Comparison of ENCODE assay signal across 20 cellular contexts in genomic region chr6:44898296-44898930, GRCh38.
A peak's percentile ranks its signal among the peaks of the same experiment; 100 is the strongest.
DNase-seq lines count a peak whose midpoint lies in the region; ATAC-seq and TF ChIP-seq lines count a peak whose summit lies in the region.
"Had no signal": no experiment of that assay in that cellular context is flagged by ENCODE, and none has a peak within 500 bp of the region (broad histone marks: within the 10 kb centered on the region; RNA-seq: fewer than 3 reads in every experiment).

No MANE protein-coding gene starts in this region.

- peak; percentile 42 for DNase-seq in AG09309 (ENCODE audit: low read depth)
- peak; percentile 17 for DNase-seq in HT1080 (ENCODE audit: low read depth)
- peak; percentile 66 for DNase-seq in choroid plexus epithelial cell (ENCODE audit: low read depth)
- peak; percentile 58 for DNase-seq in islet precursor cell
- DNase-seq in upper lobe of right lung, result no peak
- no peak for DNase-seq in HAP-1 (ENCODE audit: low spot score in 2 of 2)
- DNase-seq in putamen (ENCODE audit: low spot score), result no peak
- no peak for DNase-seq in activated CD8-positive, alpha-beta memory T cell treated with anti-CD3 and anti-CD28 coated beads, Interleukin-2, amount 50 U/mL, for 48 hours
- DNase-seq: activated CD4-positive, alpha-beta memory T cell treated with anti-CD3 and anti-CD28 coated beads for 36 hours; adrenal gland; DMS 273 treated with DMSO at 0.1 percent for 48 hours; erythroblast; NCI-H1417; NCI-H345; nucleus accumbens; sigmoid colon; stimulated activated CD4-positive, alpha-beta T cell treated with anti-CD3 and anti-CD28 coated beads, Interleukin-4, amount 100 ng/mL, for 4 hours had no signal

- no peak for ATAC-seq in upper lobe of right lung
- ATAC-seq: HCT116 had no signal

- no peak overlapping the region for H3K27ac ChIP-seq in upper lobe of right lung
- H3K27ac ChIP-seq: adrenal gland, coronary artery, sigmoid colon had no signal

- in situ Hi-C loops in HAP-1 (cut with MboI; ENCODE audit: low sequenced_read_pairs), result no loop called here

- no peak for TF ChIP-seq CTCF in AG09309 (IDR thresholded peaks at IDR 0.05; ENCODE audit: control insufficient read depth, insufficient read depth, low read depth, low read length, missing control alignments)
- no peak for TF ChIP-seq CTCF in choroid plexus epithelial cell (conservative IDR thresholded peaks at IDR 0.05; ENCODE audit: low read depth, low read length)
- TF ChIP-seq CTCF in upper lobe of right lung (IDR thresholded peaks at IDR 0.05), result no peak

- H3K4me1 ChIP-seq in upper lobe of right lung (no peaks in the 10 kb centered on the region), HAP-1 (no peaks in the 10 kb centered on the region)
- H3K4me1 ChIP-seq: sigmoid colon had no signal

- H3K4me3 ChIP-seq in AG09309 (ENCODE audit: control insufficient read depth, low read depth, low read length) (no peak overlapping the region), choroid plexus epithelial cell (ENCODE audit: low read depth, low read length) (no peak overlapping the region), upper lobe of right lung (no peak overlapping the region), HAP-1 (no peak overlapping the region)
- H3K4me3 ChIP-seq: adrenal gland, coronary artery, sigmoid colon, SK-N-MC had no signal

- H3K9me3 ChIP-seq in upper lobe of right lung (no peaks in the 10 kb centered on the region), HAP-1 (no peaks in the 10 kb centered on the region; the same call in 1 of the 2 replicates)
- H3K9me3 ChIP-seq: adrenal gland had no signal

- H3K36me3 ChIP-seq in upper lobe of right lung (no peaks in the 10 kb centered on the region), HAP-1 (replicated peaks) (no peaks in the 10 kb centered on the region)
- H3K36me3 ChIP-seq: adrenal gland, sigmoid colon had no signal

- intact Hi-C loops in upper lobe of right lung (cut with DNase I), result no loop called here

- H3K27me3 ChIP-seq in upper lobe of right lung, result no peaks in the 10 kb centered on the region
- no peaks in the 10 kb centered on the region for H3K27me3 ChIP-seq in HAP-1 (ENCODE audit: low read depth)
- H3K27me3 ChIP-seq: adrenal gland, sigmoid colon had no signal

Comparison
In these comparisons a context has a peak if more than half of its experiments do, and no peak if none do; other contexts are left out.
1. DNase-seq: peak in AG09309 (single experiment), HT1080 (single experiment), choroid plexus epithelial cell (single experiment) and islet precursor cell (single experiment); none in upper lobe of right lung (single experiment), HAP-1 (0 of 2), putamen (single experiment) and activated CD8-positive, alpha-beta memory T cell treated with anti-CD3 and anti-CD28 coated beads, Interleukin-2, amount 50 U/mL, for 48 hours (single experiment).